Comparison of ENCODE assay signal across 19 cellular contexts in genomic region chr3:130969621-130970020, GRCh38. TPM values are rescaled to one million over a fixed set of nuclear protein-coding genes. Genes with fewer than 3 reads are reported as not detected.
DNase-seq lines count a peak whose midpoint lies in the region; TF ChIP-seq lines count a peak whose summit lies in the region.
"Had no signal": no experiment of that assay in that cellular context is flagged by ENCODE, and none has a peak within 500 bp of the region (broad histone marks: within the 10 kb centered on the region; RNA-seq: fewer than 3 reads in every experiment).

No MANE protein-coding gene starts in this region.

- H3K9me3 Mint-ChIP-seq in activated naive CD4-positive, alpha-beta T cell treated with anti-CD3 and anti-CD28 coated beads, Interleukin-2, amount 10 ng/mL, durations not matched to agents 7 days and 5 days, result no peaks in the 10 kb centered on the region
- no peaks in the 10 kb centered on the region for H3K9me3 Mint-ChIP-seq in activated naive CD4-positive, alpha-beta T cell treated with anti-CD3 and anti-CD28 coated beads for 36 hours
- H3K9me3 Mint-ChIP-seq in progenitor cell of endocrine pancreas (ENCODE audit: low read depth), result no peaks in the 10 kb centered on the region
- H3K9me3 Mint-ChIP-seq: CD4-positive, alpha-beta T cell had no signal

- CTCF ChIA-PET in activated naive CD4-positive, alpha-beta T cell treated with anti-CD3 and anti-CD28 coated beads, Interleukin-2, amount 10 ng/mL, durations not matched to agents 7 days and 5 days (lab: Charles Lee), result no interaction called here
- CTCF ChIA-PET in activated naive CD4-positive, alpha-beta T cell treated with anti-CD3 and anti-CD28 coated beads for 36 hours (lab: Charles Lee), result no interaction called here

- no peak for DNase-seq in activated naive CD4-positive, alpha-beta T cell treated with anti-CD3 and anti-CD28 coated beads, Interleukin-2, amount 10 ng/mL, durations not matched to agents 7 days and 5 days
- no peak for DNase-seq in activated naive CD4-positive, alpha-beta T cell treated with anti-CD3 and anti-CD28 coated beads for 36 hours
- DNase-seq in choroid plexus epithelial cell (ENCODE audit: low read depth) (peak; percentile 34), progenitor cell of endocrine pancreas (ENCODE audit: low spot score, unreplicated experiment) (no peak), NCI-H146 treated with DMSO at 0.1 percent for 48 hours (lab: John Stamatoyannopoulos, UW; ENCODE audit: unreplicated experiment) (no peak), NCI-H1930 (lab: John Stamatoyannopoulos, UW) (no peak), ascending aorta (ENCODE audit: low spot score in 2 of 2) (no peak)
- DNase-seq: AML-193; CD4-positive, alpha-beta T cell; DMS153; DMS79; GF-D8; GM23248 had no signal

- TF ChIP-seq CTCF in choroid plexus epithelial cell (conservative IDR thresholded peaks at IDR 0.05; ENCODE audit: low read depth, low read length), result no peak
- no peak for TF ChIP-seq CTCF in progenitor cell of endocrine pancreas (IDR thresholded peaks at IDR 0.05; ENCODE audit: unreplicated experiment)
- TF ChIP-seq CTCF in ascending aorta (IDR thresholded peaks at IDR 0.05), result no peak

- H3K27ac Mint-ChIP-seq in activated naive CD4-positive, alpha-beta T cell treated with anti-CD3 and anti-CD28 coated beads, Interleukin-2, amount 10 ng/mL, durations not matched to agents 7 days and 5 days, result peak overlapping the region; percentile 20
- H3K27ac Mint-ChIP-seq in activated naive CD4-positive, alpha-beta T cell treated with anti-CD3 and anti-CD28 coated beads for 36 hours, result no peak overlapping the region
- peak overlapping the region; percentile 4 for H3K27ac Mint-ChIP-seq in progenitor cell of endocrine pancreas
- H3K27ac Mint-ChIP-seq: CD4-positive, alpha-beta T cell had no signal

- no peak overlapping the region for H3K4me3 ChIP-seq in choroid plexus epithelial cell (ENCODE audit: low read depth, low read length)
- no peak overlapping the region for H3K4me3 ChIP-seq in ascending aorta
- H3K4me3 ChIP-seq: A549, GM12878, GM23248, HAP-1 had no signal

- H3K27me3 Mint-ChIP-seq in activated naive CD4-positive, alpha-beta T cell treated with anti-CD3 and anti-CD28 coated beads, Interleukin-2, amount 10 ng/mL, durations not matched to agents 7 days and 5 days, result no peaks in the 10 kb centered on the region
- H3K27me3 Mint-ChIP-seq in activated naive CD4-positive, alpha-beta T cell treated with anti-CD3 and anti-CD28 coated beads for 36 hours (ENCODE audit: low read depth), result no peaks in the 10 kb centered on the region
- H3K27me3 Mint-ChIP-seq in progenitor cell of endocrine pancreas, result no peaks in the 10 kb centered on the region
- H3K27me3 Mint-ChIP-seq: CD4-positive, alpha-beta T cell had no signal

- H3K27me3 ChIP-seq in ascending aorta, result no peaks in the 10 kb centered on the region

- no peak overlapping the region for H3K4me3 Mint-ChIP-seq in activated naive CD4-positive, alpha-beta T cell treated with anti-CD3 and anti-CD28 coated beads, Interleukin-2, amount 10 ng/mL, durations not matched to agents 7 days and 5 days
- no peak overlapping the region for H3K4me3 Mint-ChIP-seq in activated naive CD4-positive, alpha-beta T cell treated with anti-CD3 and anti-CD28 coated beads for 36 hours
- no peak overlapping the region for H3K4me3 Mint-ChIP-seq in progenitor cell of endocrine pancreas (ENCODE audit: low read depth)
- H3K4me3 Mint-ChIP-seq: CD4-positive, alpha-beta T cell had no signal

- H3K36me3 Mint-ChIP-seq in activated naive CD4-positive, alpha-beta T cell treated with anti-CD3 and anti-CD28 coated beads, Interleukin-2, amount 10 ng/mL, durations not matched to agents 7 days and 5 days, result peaks cover 56% of the 10 kb centered on the region
- peaks cover 55% of the 10 kb centered on the region for H3K36me3 Mint-ChIP-seq in activated naive CD4-positive, alpha-beta T cell treated with anti-CD3 and anti-CD28 coated beads for 36 hours (ENCODE audit: low read depth)
- peaks cover 25% of the 10 kb centered on the region for H3K36me3 Mint-ChIP-seq in progenitor cell of endocrine pancreas (ENCODE audit: insufficient read depth)

- intact Hi-C loops in activated naive CD4-positive, alpha-beta T cell treated with anti-CD3 and anti-CD28 coated beads for 36 hours (cut with micrococcal nuclease), result no loop called here
- intact Hi-C loops in ascending aorta (cut with DNase I), result no loop called here

- H3K27ac ChIP-seq in ascending aorta, result no peak overlapping the region
- H3K27ac ChIP-seq: 22Rv1, A549, C4-2B, GM23248, HL-60 had no signal

- no peaks in the 10 kb centered on the region for H3K4me1 Mint-ChIP-seq in activated naive CD4-positive, alpha-beta T cell treated with anti-CD3 and anti-CD28 coated beads, Interleukin-2, amount 10 ng/mL, durations not matched to agents 7 days and 5 days
- H3K4me1 Mint-ChIP-seq in activated naive CD4-positive, alpha-beta T cell treated with anti-CD3 and anti-CD28 coated beads for 36 hours (ENCODE audit: low read depth), result no peaks in the 10 kb centered on the region
- peaks cover 5% of the 10 kb centered on the region for H3K4me1 Mint-ChIP-seq in progenitor cell of endocrine pancreas (ENCODE audit: low read depth)

- H3K9me3 ChIP-seq in ascending aorta, result no peaks in the 10 kb centered on the region
- H3K9me3 ChIP-seq: A549, HAP-1 had no signal

- H3K4me1 ChIP-seq in ascending aorta, result no peaks in the 10 kb centered on the region

- peaks cover 25 to 46% of the 10 kb centered on the region in 2 donors for H3K36me3 ChIP-seq in ascending aorta

RNA-seq across cellular contexts. Expression of gene ASTE1, which starts 57.0 kb away (rescaled TPM):
- total RNA-seq in activated naive CD4-positive, alpha-beta T cell treated with anti-CD3 and anti-CD28 coated beads for 36 hours, result 10 to 100 TPM; 10.8 to 11.2 TPM
- total RNA-seq in progenitor cell of endocrine pancreas (7.7 and 8.6 TPM in 2 replicates), ascending aorta (14.0 TPM)

RNA-seq across cellular contexts. Expression of gene NEK11, which starts 57.1 kb away (rescaled TPM):
- total RNA-seq in activated naive CD4-positive, alpha-beta T cell treated with anti-CD3 and anti-CD28 coated beads for 36 hours, result 1 to 10 TPM; 1.1 to 1.9 TPM
- total RNA-seq in progenitor cell of endocrine pancreas (16.8 and 18.7 TPM in 2 replicates), ascending aorta (4.0 TPM)
